15 cellular contexts compared by ENCODE assay signal in genomic region chr6:5679696-5680494, GRCh38.
DNase-seq lines count a peak whose midpoint lies in the region; TF ChIP-seq lines count a peak whose summit lies in the region.
"Had no signal": no experiment of that assay in that cellular context is flagged by ENCODE, and none has a peak within 500 bp of the region (broad histone marks: within the 10 kb centered on the region; RNA-seq: fewer than 3 reads in every experiment).

No MANE protein-coding gene starts in this region.

- peaks cover 12% of the 10 kb centered on the region; the same call in 1 of the 2 replicates for H3K36me3 Mint-ChIP-seq in HFFc6 (ENCODE audit: low read depth)

- no peaks in the 10 kb centered on the region for H3K36me3 ChIP-seq in BLaER1 treated with 17β-estradiol and CSF1 and Interleukin-3, amounts not matched to agents 10 nM and 100 nM
- H3K36me3 ChIP-seq in KOPT-K1 (ENCODE audit: insufficient read depth, low read length), result no peaks in the 10 kb centered on the region
- no peaks in the 10 kb centered on the region for H3K36me3 ChIP-seq in brain microvascular endothelial cell (replicated peaks)
- H3K36me3 ChIP-seq: prostate gland had no signal

- H3K4me3 Mint-ChIP-seq in HFFc6, result no peak overlapping the region
- H3K4me3 Mint-ChIP-seq: activated CD4-positive, alpha-beta T cell treated with anti-CD3 and anti-CD28 coated beads for 36 hours had no signal

- peak overlapping the region in 7 of 11 experiments; percentile 10 to 42 (median 39); a peak in 14 of 22 replicates for H3K27ac ChIP-seq in BLaER1 treated with 17β-estradiol and CSF1 and Interleukin-3, amounts not matched to agents 10 nM and 100 nM
- H3K27ac ChIP-seq in KOPT-K1 (ENCODE audit: low read depth, low read length, poor library complexity, severe bottlenecking), result peak overlapping the region; percentile 54
- H3K27ac ChIP-seq in brain microvascular endothelial cell, result no peak overlapping the region
- H3K27ac ChIP-seq: prostate gland had no signal

- H3K4me3 ChIP-seq in BLaER1 treated with 17β-estradiol and CSF1 and Interleukin-3, amounts not matched to agents 10 nM and 100 nM, result no peak overlapping the region
- no peak overlapping the region for H3K4me3 ChIP-seq in brain microvascular endothelial cell (ENCODE audit: low read depth, low read length)
- H3K4me3 ChIP-seq: prostate gland had no signal

- H3K4me2 ChIP-seq in BLaER1 treated with 17β-estradiol and CSF1 and Interleukin-3, amounts not matched to agents 10 nM and 100 nM, result peak overlapping the region; percentile 43 to 84 (median 68)

- no peaks in the 10 kb centered on the region; the same call in 1 of the 2 replicates for H3K27me3 Mint-ChIP-seq in HFFc6 (ENCODE audit: insufficient read depth)
- H3K27me3 Mint-ChIP-seq: activated CD4-positive, alpha-beta T cell treated with anti-CD3 and anti-CD28 coated beads for 36 hours; T-cell had no signal

- DNase-seq in GM19240 (ENCODE audit: insufficient read length, low spot score), result peak; percentile 23
- peak; percentile 31 for DNase-seq in germinal center (ENCODE audit: low spot score)
- no peak for DNase-seq in brain microvascular endothelial cell
- no peak for DNase-seq in NK-92 treated with Interleukin-12 subunit alpha and Interleukin-12 subunit beta, amount 100 ng/mL, for 24 hours (lab: John Stamatoyannopoulos, UW)
- DNase-seq in HFFc6, result no peak
- no peak for DNase-seq in mesenteric fat pad (ENCODE audit: low spot score)
- DNase-seq: activated CD4-positive, alpha-beta T cell treated with anti-CD3 and anti-CD28 coated beads for 36 hours; effector CD8-positive, alpha-beta T cell; EL; foreskin fibroblast; NCI-H226; T-cell had no signal

- no peaks in the 10 kb centered on the region for H3K27me3 ChIP-seq in BLaER1 treated with 17β-estradiol and CSF1 and Interleukin-3, amounts not matched to agents 10 nM and 100 nM
- H3K27me3 ChIP-seq in brain microvascular endothelial cell (replicated peaks), result no peaks in the 10 kb centered on the region

- no peak overlapping the region for H3K9ac ChIP-seq in BLaER1 treated with 17β-estradiol and CSF1 and Interleukin-3, amounts not matched to agents 10 nM and 100 nM

- no peaks in the 10 kb centered on the region for H3K9me3 Mint-ChIP-seq in HFFc6

- TF ChIP-seq CTCF in brain microvascular endothelial cell (IDR thresholded peaks at IDR 0.05; ENCODE audit: low read depth, low read length, missing control alignments) (no peak), HFFc6 (IDR thresholded peaks at IDR 0.05) (no peak)

- H3K27ac Mint-ChIP-seq in HFFc6, result no peak overlapping the region
- H3K27ac Mint-ChIP-seq: activated CD4-positive, alpha-beta T cell treated with anti-CD3 and anti-CD28 coated beads for 36 hours had no signal

- H3K4me1 Mint-ChIP-seq in HFFc6 (ENCODE audit: low read depth), result peaks cover 21% of the 10 kb centered on the region

- H3K9me3 ChIP-seq in BLaER1 treated with 17β-estradiol and CSF1 and Interleukin-3, amounts not matched to agents 10 nM and 100 nM (replicated peaks in 1 of 11), result peaks cover 0 to 11% (median 0%) of the 10 kb centered on the region in 11 experiments; a peak in 4 of 22 replicates
- H3K9me3 ChIP-seq in KOPT-K1 (ENCODE audit: insufficient read depth, low read length, poor library complexity, severe bottlenecking), result no peaks in the 10 kb centered on the region
- H3K9me3 ChIP-seq: prostate gland had no signal

- peaks cover 27 to 48% (median 30%) of the 10 kb centered on the region in 10 experiments for H3K4me1 ChIP-seq in BLaER1 treated with 17β-estradiol and CSF1 and Interleukin-3, amounts not matched to agents 10 nM and 100 nM
- H3K4me1 ChIP-seq: prostate gland had no signal

- in situ Hi-C loops in brain microvascular endothelial cell (cut with HindIII; ENCODE audit: low pct_ligation_motif_present, low sequenced_read_pairs), result no loop called here

- H4K20me1 ChIP-seq in BLaER1 treated with 17β-estradiol and CSF1 and Interleukin-3, amounts not matched to agents 10 nM and 100 nM, result no peaks in the 10 kb centered on the region

Comparison
In these comparisons a context has a peak if more than half of its experiments do, and no peak if none do; other contexts are left out.
1. DNase-seq: peak in GM19240 (single experiment) and germinal center (single experiment); none in brain microvascular endothelial cell (single experiment), NK-92 treated with Interleukin-12 subunit alpha and Interleukin-12 subunit beta, amount 100 ng/mL, for 24 hours (single experiment), HFFc6 (single experiment) and mesenteric fat pad (single experiment).